In genomic region chr20:63835031-63835858, GRCh38 we compare ENCODE assay signal across 8 cellular contexts. TPM values are rescaled to one million over a fixed set of nuclear protein-coding genes. Genes with fewer than 3 reads are reported as not detected.
DNase-seq lines count a peak whose midpoint lies in the region; ATAC-seq and TF ChIP-seq lines count a peak whose summit lies in the region.

No MANE protein-coding gene starts in this region.

- no peaks in the 10 kb centered on the region for H3K36me3 Mint-ChIP-seq in natural killer cell treated with Interleukin-12 subunit alpha and Interleukin-12 subunit beta and Interleukin-15 and Interleukin-18, amount 100 ng/mL, for 72 hours

- no peaks in the 10 kb centered on the region for H3K27me3 ChIP-seq in prostate gland (replicated peaks; ENCODE audit: insufficient read depth)

- no peak overlapping the region for H3K27ac Mint-ChIP-seq in natural killer cell treated with Interleukin-12 subunit alpha and Interleukin-12 subunit beta and Interleukin-15 and Interleukin-18, amount 100 ng/mL, for 72 hours

- no peaks in the 10 kb centered on the region for H3K9me3 ChIP-seq in prostate gland

- intact Hi-C loops in cardiac septum (cut with DNase I): no loop called here
- intact Hi-C loops in prostate gland (cut with DNase I): no loop called here

- TF ChIP-seq POLR2A in prostate gland (IDR thresholded peaks at IDR 0.05): no peak

- H3K4me3 Mint-ChIP-seq in natural killer cell treated with Interleukin-12 subunit alpha and Interleukin-12 subunit beta and Interleukin-15 and Interleukin-18, amount 100 ng/mL, for 72 hours: no peak overlapping the region

- WGBS in prostate gland: 34% methylated on average over 16 of the region's 21 CpGs

- H3K27me3 Mint-ChIP-seq in natural killer cell treated with Interleukin-12 subunit alpha and Interleukin-12 subunit beta and Interleukin-15 and Interleukin-18, amount 100 ng/mL, for 72 hours: peaks cover 0 to 1% of the 10 kb centered on the region in 2 donors

- no peak for TF ChIP-seq CTCF in prostate gland (IDR thresholded peaks at IDR 0.05)

- no peak overlapping the region for H3K4me3 ChIP-seq in prostate gland

- no peaks in the 10 kb centered on the region for H3K36me3 ChIP-seq in prostate gland

- H3K27ac ChIP-seq in prostate gland: peak overlapping the region; percentile 8 to 36

- ATAC-seq in natural killer cell treated with Interleukin-12 subunit alpha and Interleukin-12 subunit beta and Interleukin-15 and Interleukin-18, amount 100 ng/mL, for 72 hours: no peak
- ATAC-seq in GM19397 (IDR thresholded peaks at IDR 0.05; ENCODE audit: unreplicated experiment) (no peak), GM21737 (IDR thresholded peaks at IDR 0.05; ENCODE audit: unreplicated experiment) (no peak)

- H3K9me3 Mint-ChIP-seq in natural killer cell treated with Interleukin-12 subunit alpha and Interleukin-12 subunit beta and Interleukin-15 and Interleukin-18, amount 100 ng/mL, for 72 hours: no peaks in the 10 kb centered on the region

- peak; percentile 93 for DNase-seq in DMS53 (lab: John Stamatoyannopoulos, UW)
- peak; percentile 87 for DNase-seq in NCI-H1694 (lab: John Stamatoyannopoulos, UW)
- peak; percentile 79 for DNase-seq in amniotic stem cell (lab: John Stamatoyannopoulos, UW)
- DNase-seq in cardiac septum (ENCODE audit: low spot score): peak; percentile 93
- DNase-seq in prostate gland (ENCODE audit: low spot score): peak; percentile 86
- DNase-seq in natural killer cell treated with Interleukin-12 subunit alpha and Interleukin-12 subunit beta and Interleukin-15 and Interleukin-18, amount 100 ng/mL, for 72 hours (ENCODE audit: low spot score): no peak

- peaks cover 0 to under 1% of the 10 kb centered on the region in 2 donors for H3K4me1 Mint-ChIP-seq in natural killer cell treated with Interleukin-12 subunit alpha and Interleukin-12 subunit beta and Interleukin-15 and Interleukin-18, amount 100 ng/mL, for 72 hours (ENCODE audit: low read depth in 2 of 2)

- H3K4me1 ChIP-seq in prostate gland (replicated peaks): no peaks in the 10 kb centered on the region

RNA-seq across cellular contexts. Expression of gene ZBTB46, which starts 4.2 kb away (rescaled TPM):
- 17.4 TPM for total RNA-seq in cardiac septum
- 10 to 100 TPM in 1 of 2 donors, 1 to 10 TPM in 1; 7.9 to 12.2 TPM for total RNA-seq in prostate gland
- total RNA-seq in natural killer cell treated with Interleukin-12 subunit alpha and Interleukin-12 subunit beta and Interleukin-15 and Interleukin-18, amount 100 ng/mL, for 72 hours: 1 to 10 TPM in 1 of 2 donors, under 1 TPM in 1; 0.25 to 1.2 TPM

RNA-seq across cellular contexts. Expression of gene ABHD16B, which starts 26.1 kb away (rescaled TPM):
- total RNA-seq in cardiac septum (not detected), prostate gland (1 to 10 TPM in 1 of 2 donors, not detected in 1; 1.6 TPM)
- not detected for total RNA-seq in natural killer cell treated with Interleukin-12 subunit alpha and Interleukin-12 subunit beta and Interleukin-15 and Interleukin-18, amount 100 ng/mL, for 72 hours

RNA-seq across cellular contexts. Expression of gene TPD52L2, which starts 29.8 kb away (rescaled TPM):
- 72.0 TPM for total RNA-seq in cardiac septum
- 100 to 1,000 TPM; 105 to 127 TPM for total RNA-seq in prostate gland
- 10 to 100 TPM; 48.8 to 60.0 TPM for total RNA-seq in natural killer cell treated with Interleukin-12 subunit alpha and Interleukin-12 subunit beta and Interleukin-15 and Interleukin-18, amount 100 ng/mL, for 72 hours

RNA-seq across cellular contexts. Expression of gene DNAJC5, which starts 59.7 kb away (rescaled TPM):
- total RNA-seq in cardiac septum (36.1 TPM), prostate gland (10 to 100 TPM; 44.4 to 66.6 TPM)
- 10 to 100 TPM; 67.6 to 89.1 TPM for total RNA-seq in natural killer cell treated with Interleukin-12 subunit alpha and Interleukin-12 subunit beta and Interleukin-15 and Interleukin-18, amount 100 ng/mL, for 72 hours
